37 cellular contexts compared by ENCODE assay signal in the genomic region with DNA sequence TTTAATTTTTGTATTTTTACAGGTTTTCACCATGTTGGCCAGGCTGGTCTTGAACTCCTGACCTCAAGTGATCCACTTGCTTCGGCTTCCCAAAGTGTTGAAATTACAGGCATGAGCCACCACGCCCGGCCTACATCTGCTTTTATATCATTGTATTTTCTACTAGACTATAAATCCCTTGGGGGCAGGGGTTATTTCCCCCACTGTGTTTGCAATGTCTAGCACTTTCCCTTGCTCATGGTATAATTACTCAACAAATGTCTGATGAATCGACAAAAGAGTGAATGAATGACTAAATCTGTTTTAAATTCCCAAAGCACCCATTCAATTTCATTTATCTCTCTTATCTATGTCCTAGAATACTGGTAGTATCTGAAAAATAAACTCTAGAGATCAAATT.
"Had no signal": no experiment of that assay in that cellular context is flagged by ENCODE, and none has a peak within 500 bp of the region (broad histone marks: within the 10 kb centered on the region; RNA-seq: fewer than 3 reads in every experiment).

No MANE protein-coding gene starts in this region.

- H3K4me2 ChIP-seq: KMS-11 had no signal

- H3K4me3 ChIP-seq: cardiac muscle cell, Peyer's patch had no signal

- H3K9me3 ChIP-seq: Peyer's patch had no signal

- H3K36me3 ChIP-seq: brain microvascular endothelial cell, cardiac muscle cell, Peyer's patch, WERI-Rb-1 had no signal

- ATAC-seq: activated CD8-positive, alpha-beta memory T cell treated with anti-CD3 and anti-CD28 coated beads, Interleukin-2, amount 10 ng/mL, durations not matched to agents 7 days and 5 days; activated T-cell treated with anti-CD3 and anti-CD28 coated beads, Interleukin-2, amount 50 U/mL, for 72 hours; activated T-helper 17 cell treated with anti-CD3 and anti-CD28 coated beads, Interleukin-2, amount 50 U/mL, for 72 hours had no signal

- H3K9ac ChIP-seq: KMS-11 had no signal

- H3K4me1 ChIP-seq: Peyer's patch had no signal

- H3K27ac ChIP-seq: brain microvascular endothelial cell, cardiac muscle cell, KMS-11, Peyer's patch, RWPE1, WERI-Rb-1 had no signal

- DNase-seq: activated CD4-positive, alpha-beta memory T cell treated with anti-CD3 and anti-CD28 coated beads, Interleukin-2, amount 10 ng/mL, durations not matched to agents 7 days and 5 days; activated CD4-positive, alpha-beta T cell treated with anti-CD3 and anti-CD28 coated beads for 1 hour; activated CD4-positive, alpha-beta T cell treated with anti-CD3 and anti-CD28 coated beads for 48 hours; activated CD4-positive, CD25-positive, alpha-beta regulatory T cell; activated CD8-positive, alpha-beta memory T cell treated with anti-CD3 and anti-CD28 coated beads for 24 hours; activated CD8-positive, alpha-beta memory T cell treated with anti-CD3 and anti-CD28 coated beads, Interleukin-2, amount 10 ng/mL, durations not matched to agents 7 days and 5 days; activated CD8-positive, alpha-beta memory T cell treated with anti-CD3 and anti-CD28 coated beads, Interleukin-2, amount 50 U/mL, for 48 hours; activated effector memory CD4-positive, alpha-beta T cell treated with anti-CD3 and anti-CD28 coated beads, Interleukin-2, amount 50 U/mL, for 16 hours; activated naive CD4-positive, alpha-beta T cell; activated naive CD4-positive, alpha-beta T cell treated with anti-CD3 and anti-CD28 coated beads, Interleukin-2, amount 50 U/mL, for 16 hours; activated naive CD8-positive, alpha-beta T cell treated with anti-CD3 and anti-CD28 coated beads for 36 hours; activated T-cell treated with anti-CD3 and anti-CD28 coated beads, Interleukin-2, amount 50 U/mL, for 72 hours; amniotic stem cell; aorta; brain microvascular endothelial cell; MM.1S; MV-4-11; NCI-H1436 treated with DMSO at 0.1 percent for 48 hours; NCI-H1694 treated with DMSO at 0.1 percent for 48 hours; NCI-H2029; NCI-H2107; NCI-H226; NCI-H446 treated with DMSO at 0.1 percent for 48 hours; NCI-H524; NK-92 treated with Interleukin-12 subunit alpha and Interleukin-12 subunit beta, amount 100 ng/mL, for 24 hours; PC-3; Peyer's patch; Right ventricle myocardium superior; SW 1271; T-helper 1 cell; T-helper 2 cell; T-helper 9 cell; WERI-Rb-1 had no signal

- H3K27me3 ChIP-seq: brain microvascular endothelial cell, cardiac muscle cell, Peyer's patch had no signal
